1 cellular context compared by ENCODE assay signal in the genomic region with DNA sequence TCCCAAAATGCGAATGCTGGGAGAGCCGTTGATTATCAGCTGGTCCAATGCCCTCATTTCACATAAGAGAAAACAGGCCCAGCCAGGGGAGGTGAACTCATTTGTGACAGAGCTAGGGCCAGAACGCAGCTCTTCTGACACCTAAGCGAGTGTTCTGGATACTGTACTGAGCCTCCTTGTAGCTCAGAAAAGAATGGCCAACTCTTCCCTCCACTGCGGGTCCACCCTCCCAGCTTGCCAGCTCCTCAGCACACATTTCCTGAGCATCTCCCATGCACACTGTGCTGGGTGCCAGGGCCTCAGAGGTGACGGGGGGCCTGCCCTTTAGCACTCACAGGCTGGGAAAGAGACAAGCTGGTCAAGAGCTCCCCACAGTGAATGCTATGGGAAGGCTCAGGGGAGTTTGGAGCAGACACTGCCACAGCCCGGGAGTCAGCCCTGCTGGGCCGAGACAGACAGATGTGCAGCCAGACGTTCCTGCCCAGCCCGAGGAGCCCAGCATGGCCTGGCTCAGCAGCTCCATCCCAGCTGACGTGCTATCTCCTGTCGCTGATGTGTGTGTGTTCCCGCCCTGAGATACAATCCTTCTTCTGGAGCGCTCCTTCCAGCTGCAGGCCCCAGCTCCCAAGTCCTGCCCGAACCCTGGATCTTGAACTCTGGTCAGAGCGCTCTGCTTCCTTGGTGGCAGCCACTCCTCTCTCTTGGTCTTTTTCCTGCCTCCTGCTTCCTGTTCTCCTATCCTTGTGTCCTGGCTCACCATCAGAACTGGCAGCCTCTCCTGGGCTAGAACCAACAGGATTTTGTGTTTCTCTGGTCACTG.
TF ChIP-seq lines count a peak whose summit lies in the region.

No MANE protein-coding gene starts in this region.

TF ChIP-seq in K562, 482 proteins besides CTCF, POLR2A, EP300 and RAD21:
- TF ChIP-seq, protein P1, sequence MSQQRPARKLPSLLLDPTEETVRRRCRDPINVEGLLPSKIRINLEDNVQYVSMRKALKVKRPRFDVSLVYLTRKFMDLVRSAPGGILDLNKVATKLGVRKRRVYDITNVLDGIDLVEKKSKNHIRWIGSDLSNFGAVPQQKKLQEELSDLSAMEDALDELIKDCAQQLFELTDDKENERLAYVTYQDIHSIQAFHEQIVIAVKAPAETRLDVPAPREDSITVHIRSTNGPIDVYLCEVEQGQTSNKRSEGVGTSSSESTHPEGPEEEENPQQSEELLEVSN (IDR thresholded peaks at IDR 0.05; ENCODE audit: borderline replicate concordance in 1 of 2, extremely low read depth in 1 of 2, insufficient read depth in 1 of 2, insufficient read length in 1 of 2, low read depth in 1 of 2, low read length in 1 of 2, poor library complexity in 1 of 2, severe bottlenecking in 1 of 2), result no peak
- no peak for TF ChIP-seq ZKSCAN1 (IDR thresholded peaks at IDR 0.05; ENCODE audit: low read depth, low read length)
- TF ChIP-seq, protein P2, sequence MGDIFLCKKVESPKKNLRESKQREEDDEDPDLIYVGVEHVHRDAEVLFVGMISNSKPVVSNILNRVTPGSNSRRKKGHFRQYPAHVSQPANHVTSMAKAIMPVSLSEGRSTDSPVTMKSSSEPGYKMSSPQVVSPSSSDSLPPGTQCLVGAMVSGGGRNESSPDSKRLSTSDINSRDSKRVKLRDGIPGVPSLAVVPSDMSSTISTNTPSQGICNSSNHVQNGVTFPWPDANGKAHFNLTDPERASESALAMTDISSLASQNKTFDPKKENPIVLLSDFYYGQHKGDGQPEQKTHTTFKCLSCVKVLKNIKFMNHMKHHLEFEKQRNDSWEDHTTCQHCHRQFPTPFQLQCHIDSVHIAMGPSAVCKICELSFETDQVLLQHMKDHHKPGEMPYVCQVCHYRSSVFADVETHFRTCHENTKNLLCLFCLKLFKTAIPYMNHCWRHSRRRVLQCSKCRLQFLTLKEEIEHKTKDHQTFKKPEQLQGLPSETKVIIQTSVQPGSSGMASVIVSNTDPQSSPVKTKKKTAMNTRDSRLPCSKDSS (IDR thresholded peaks at IDR 0.05; ENCODE audit: low read depth, partially characterized antibody), result no peak
